ENCODE assay signal across 18 cellular contexts in genomic region chr13:75468602-75469001, GRCh38. TPM values are rescaled to one million over a fixed set of nuclear protein-coding genes. Genes with fewer than 3 reads are reported as not detected.
DNase-seq lines count a peak whose midpoint lies in the region; ATAC-seq, FAIRE-seq and TF ChIP-seq lines count a peak whose summit lies in the region.
"Had no signal": no experiment of that assay in that cellular context is flagged by ENCODE, and none has a peak within 500 bp of the region (broad histone marks: within the 10 kb centered on the region; RNA-seq: fewer than 3 reads in every experiment).

No MANE protein-coding gene starts in this region.

- DNase-seq in adipocyte (ENCODE audit: low read depth) (no peak), keratinocyte (ENCODE audit: low read depth, low spot score) (no peak), renal cortical epithelial cell (ENCODE audit: low read depth) (peak; percentile 25), COR-L47 (lab: John Stamatoyannopoulos, UW) (no peak), Karpas-422 (no peak)
- DNase-seq in activated T-cell treated with anti-CD3 and anti-CD28 coated beads, Interleukin-2, amount 50 U/mL, for 72 hours: no peak
- DNase-seq: C1 segment of cervical spinal cord; CD8-positive, alpha-beta memory T cell; DMS79; NCI-H1105 treated with DMSO at 0.1 percent for 48 hours; NCI-H1694; NCI-H2081 treated with DMSO at 0.1 percent for 48 hours; NCI-H748 treated with DMSO at 0.1 percent for 48 hours; SHP77 had no signal

- H4K20me1 ChIP-seq in keratinocyte (ENCODE audit: control insufficient read depth, extremely low read depth, insufficient read depth, low read length) (no peaks in the 10 kb centered on the region), Karpas-422 (ENCODE audit: insufficient read depth, low read depth, low read length) (no peaks in the 10 kb centered on the region)

- no peaks in the 10 kb centered on the region for H3K9me1 ChIP-seq in keratinocyte (ENCODE audit: control insufficient read depth, extremely low read depth, insufficient read depth, low read length)

- H3K79me2 ChIP-seq in ACC112 (ENCODE audit: control insufficient read depth, insufficient read depth, low read length, unreplicated experiment) (peaks cover 14% of the 10 kb centered on the region), keratinocyte (ENCODE audit: control insufficient read depth, insufficient read depth, low read length) (peaks cover 31% of the 10 kb centered on the region), Karpas-422 (ENCODE audit: low read length) (no peaks in the 10 kb centered on the region)

- H3K4me3 ChIP-seq in ACC112 (ENCODE audit: low read depth, low read length) (no peak overlapping the region; the same call in 1 of the 2 replicates), adipocyte (ENCODE audit: low read length) (peak overlapping the region; percentile 68), keratinocyte (ENCODE audit: control insufficient read depth in 2 of 3, extremely low read depth in 1 of 3, insufficient read depth in 2 of 3, low read depth in 1 of 3, low read length in 3 of 3) (peak overlapping the region; percentile 7 to 45 (median 41)), Karpas-422 (ENCODE audit: low read length) (no peak overlapping the region)
- H3K4me3 ChIP-seq: A549 had no signal

- no peak for TF ChIP-seq CTCF in keratinocyte (optimal IDR thresholded peaks at IDR 0.05 in 1 of 3, IDR thresholded peaks at IDR 0.05 in 1 of 3, conservative IDR thresholded peaks at IDR 0.05 in 1 of 3; ENCODE audit: extremely low read depth in 1 of 3, insufficient read depth in 2 of 3, low read length in 3 of 3)

- no peaks in the 10 kb centered on the region for H3K27me3 Mint-ChIP-seq in activated T-cell treated with anti-CD3 and anti-CD28 coated beads, Interleukin-2, amount 50 U/mL, for 72 hours (ENCODE audit: low read depth)

- no peaks in the 10 kb centered on the region for H3K36me3 Mint-ChIP-seq in activated T-cell treated with anti-CD3 and anti-CD28 coated beads, Interleukin-2, amount 50 U/mL, for 72 hours (ENCODE audit: insufficient read depth in 2 of 2)
- H3K36me3 Mint-ChIP-seq: CD8-positive, alpha-beta memory T cell had no signal

- H3K27ac ChIP-seq in ACC112 (ENCODE audit: low read depth, low read length): 0 out of 2 replicates have a peak overlapping the region, but pooled peaks have one; percentile 22
- peak overlapping the region; percentile 58 for H3K27ac ChIP-seq in keratinocyte (ENCODE audit: control insufficient read depth, insufficient read depth, low read length)
- H3K27ac ChIP-seq in Karpas-422 (ENCODE audit: low read length): no peak overlapping the region
- H3K27ac ChIP-seq: A549 had no signal

- FAIRE-seq in keratinocyte (lab: Jason Lieb, UNC): no peak
- FAIRE-seq: A549, H1 had no signal

- H3K4me1 Mint-ChIP-seq in activated T-cell treated with anti-CD3 and anti-CD28 coated beads, Interleukin-2, amount 50 U/mL, for 72 hours (ENCODE audit: low read depth): no peaks in the 10 kb centered on the region
- H3K4me1 Mint-ChIP-seq: CD8-positive, alpha-beta memory T cell had no signal

- H3K9ac ChIP-seq in adipocyte (ENCODE audit: low read length): peak overlapping the region; percentile 57
- H3K9ac ChIP-seq in keratinocyte (ENCODE audit: control insufficient read depth, extremely low read depth, insufficient read depth, low read length): no peak overlapping the region
- no peak overlapping the region for H3K9ac ChIP-seq in Karpas-422 (ENCODE audit: low read length)

- no peak for ATAC-seq in HG02981 (IDR thresholded peaks at IDR 0.05; ENCODE audit: unreplicated experiment)
- ATAC-seq in activated T-cell treated with anti-CD3 and anti-CD28 coated beads, Interleukin-2, amount 50 U/mL, for 72 hours (replicated peaks in 1 of 2): no peak
- ATAC-seq: A549 had no signal

- no peaks in the 10 kb centered on the region for H3K27me3 ChIP-seq in ACC112 (ENCODE audit: insufficient read depth, low read length)
- H3K27me3 ChIP-seq in adipocyte (replicated peaks; ENCODE audit: control insufficient read depth, insufficient read depth, low read length): no peaks in the 10 kb centered on the region
- no peaks in the 10 kb centered on the region for H3K27me3 ChIP-seq in keratinocyte (ENCODE audit: control insufficient read depth, extremely low read depth, insufficient read depth, low read length)
- H3K27me3 ChIP-seq in Karpas-422 (ENCODE audit: low read length): no peaks in the 10 kb centered on the region

- no peaks in the 10 kb centered on the region for H3K9me2 ChIP-seq in Karpas-422 (replicated peaks; ENCODE audit: insufficient read depth, low read length)

- H3K4me2 ChIP-seq in keratinocyte (ENCODE audit: control insufficient read depth, extremely low read depth, insufficient read depth, low read depth, low read length) (peak overlapping the region; percentile 68), Karpas-422 (ENCODE audit: low read depth, low read length, poor library complexity, severe bottlenecking) (no peak overlapping the region)
- H3K4me2 ChIP-seq: A549 had no signal

- H3K9me3 ChIP-seq in adipocyte (ENCODE audit: control insufficient read depth, low read length) (no peaks in the 10 kb centered on the region), keratinocyte (ENCODE audit: control insufficient read depth, low read depth, low read length) (peaks cover 3% of the 10 kb centered on the region), Karpas-422 (ENCODE audit: low read length) (no peaks in the 10 kb centered on the region)
- H3K9me3 ChIP-seq: A549 had no signal

- dilution Hi-C loops in keratinocyte (cut with MboI; ENCODE audit: extremely low pct_ligation_motif_present, low sequenced_read_pairs): no loop called here

- H2AFZ ChIP-seq in ACC112 (ENCODE audit: low read length, unreplicated experiment): no peak overlapping the region
- peak overlapping the region; percentile 27 for H2AFZ ChIP-seq in keratinocyte (ENCODE audit: control insufficient read depth, low read length)
- no peak overlapping the region for H2AFZ ChIP-seq in Karpas-422 (ENCODE audit: low read length)

- no peaks in the 10 kb centered on the region for H3K36me3 ChIP-seq in ACC112 (ENCODE audit: insufficient read depth, low read length)
- no peaks in the 10 kb centered on the region for H3K36me3 ChIP-seq in adipocyte (ENCODE audit: control insufficient read depth, insufficient read depth, low read length, severe bottlenecking)
- H3K36me3 ChIP-seq in keratinocyte (ENCODE audit: control insufficient read depth in 2 of 2, extremely low read depth in 1 of 2, insufficient read depth in 2 of 2, low read length in 2 of 2): no peaks in the 10 kb centered on the region
- no peaks in the 10 kb centered on the region for H3K36me3 ChIP-seq in Karpas-422 (ENCODE audit: insufficient read depth, low read length)

- H3K4me3 Mint-ChIP-seq in activated T-cell treated with anti-CD3 and anti-CD28 coated beads, Interleukin-2, amount 50 U/mL, for 72 hours: no peak overlapping the region
- H3K4me3 Mint-ChIP-seq: CD8-positive, alpha-beta memory T cell had no signal

- no peak overlapping the region for H3K27ac Mint-ChIP-seq in activated T-cell treated with anti-CD3 and anti-CD28 coated beads, Interleukin-2, amount 50 U/mL, for 72 hours
- H3K27ac Mint-ChIP-seq: CD8-positive, alpha-beta memory T cell had no signal

- H3K4me1 ChIP-seq in ACC112 (ENCODE audit: control insufficient read depth, insufficient read depth, low read length, unreplicated experiment): peaks cover 8% of the 10 kb centered on the region
- peaks cover 25% of the 10 kb centered on the region for H3K4me1 ChIP-seq in adipocyte (ENCODE audit: control insufficient read depth, insufficient read depth, low read length)
- peaks cover 19% of the 10 kb centered on the region for H3K4me1 ChIP-seq in keratinocyte (ENCODE audit: control insufficient read depth, extremely low read depth, insufficient read depth, low read length)
- H3K4me1 ChIP-seq in Karpas-422 (ENCODE audit: low read length): peaks cover 4% of the 10 kb centered on the region; the same call in 1 of the 2 replicates

- peaks cover 0 to 3% of the 10 kb centered on the region in 2 donors for H3K9me3 Mint-ChIP-seq in activated T-cell treated with anti-CD3 and anti-CD28 coated beads, Interleukin-2, amount 50 U/mL, for 72 hours
- H3K9me3 Mint-ChIP-seq: CD8-positive, alpha-beta memory T cell had no signal

RNA-seq across cellular contexts. Expression of gene TBC1D4, which starts 13.4 kb away (rescaled TPM):
- 14.2 to 18.7 TPM (median 16.6 TPM) in 3 replicates for polyA plus RNA-seq in keratinocyte
- polyA plus RNA-seq in keratinocyte (2011; ENCODE audit: low read depth): 30.1 TPM
- 10.9 and 11.1 TPM in 2 replicates for polyA plus RNA-seq in keratinocyte (2011; cell fraction: cytosol; rRNA removed)
- polyA plus RNA-seq in keratinocyte (2011; cell fraction: nucleus; rRNA removed): 22.4 and 24.4 TPM in 2 replicates
- 6.7 and 11.5 TPM in 2 replicates for polyA plus RNA-seq in keratinocyte (2012; ENCODE audit: low replicate concordance)
- polyA minus RNA-seq in keratinocyte: 23.7 to 36.2 TPM (median 32.1 TPM) in 3 replicates
- polyA minus RNA-seq in keratinocyte (2011; cell fraction: cytosol; rRNA and poly(A)+ RNA removed): 21.7 TPM
- polyA minus RNA-seq in keratinocyte (2011; cell fraction: nucleus; rRNA and poly(A)+ RNA removed): 34.5 and 37.9 TPM in 2 replicates
- 15.1 and 20.1 TPM in 2 replicates for total RNA-seq in renal cortical epithelial cell
- total RNA-seq in activated T-cell treated with anti-CD3 and anti-CD28 coated beads, Interleukin-2, amount 50 U/mL, for 72 hours: 10 to 100 TPM; 34.5 to 38.8 TPM
- 3.1 and 4.0 TPM in 2 replicates for total RNA-seq in Karpas-422 (2014; rRNA removed; shearing (Covaris generic); ENCODE audit: low replicate concordance)

Comparison
In these comparisons a context has a peak if more than half of its experiments do, and no peak if none do; other contexts are left out.
1. H3K4me3 ChIP-seq: peak in adipocyte (single experiment) and keratinocyte (3 of 3); none in ACC112 (single experiment) and Karpas-422 (single experiment).